Comparison of ENCODE assay signal across 16 cellular contexts in the genomic region with DNA sequence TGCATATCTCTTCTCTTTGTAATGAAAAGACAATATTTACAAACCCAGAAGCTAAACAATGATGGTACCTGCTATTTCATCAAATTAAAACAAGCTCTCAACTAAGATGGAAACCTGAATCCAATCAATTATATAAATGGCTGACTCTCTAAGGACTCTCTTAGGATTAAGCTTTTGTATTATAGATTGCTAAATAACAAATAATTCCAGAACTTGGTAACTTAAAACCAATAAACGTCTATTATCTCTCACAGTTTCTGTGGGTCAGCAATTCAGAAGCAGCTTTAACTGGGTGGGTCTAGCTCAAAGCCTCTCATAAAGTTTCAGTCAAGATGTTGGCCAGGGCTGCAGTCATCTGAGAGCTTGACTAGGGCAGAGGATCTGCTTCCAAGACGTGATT.
"Had no signal": no experiment of that assay in that cellular context is flagged by ENCODE, and none has a peak within 500 bp of the region (broad histone marks: within the 10 kb centered on the region; RNA-seq: fewer than 3 reads in every experiment).

No MANE protein-coding gene starts in this region.

- H3K27me3 ChIP-seq: heart left ventricle, ovary, right atrium auricular region, sigmoid colon, transverse colon had no signal

- H3K9me3 ChIP-seq: colonic mucosa, heart left ventricle, ovary, right atrium auricular region, sigmoid colon, thoracic aorta, transverse colon had no signal

- H3K4me3 ChIP-seq: colonic mucosa, heart left ventricle, ovary, right atrium auricular region, sigmoid colon, skin epidermis, thoracic aorta, transverse colon had no signal

- H3K4me1 ChIP-seq: colonic mucosa, right atrium auricular region, sigmoid colon, transverse colon had no signal

- H3K27ac ChIP-seq: colonic mucosa, heart left ventricle, ovary, right atrium auricular region, sigmoid colon, skin epidermis, thoracic aorta, transverse colon had no signal

- H3K36me3 ChIP-seq: colonic mucosa, heart left ventricle, ovary, right atrium auricular region, sigmoid colon, thoracic aorta, transverse colon had no signal

- DNase-seq: colonic mucosa; dermis blood vessel endothelial cell; erythroblast; heart left ventricle; hippocampal formation; naive thymus-derived CD4-positive, alpha-beta T cell; ovary; sigmoid colon; stimulated activated CD4-positive, alpha-beta T cell treated with anti-CD3 and anti-CD28 coated beads, Interleukin-2, amount 100 ng/mL, for 24 hours; stimulated activated CD4-positive, alpha-beta T cell treated with anti-CD3 and anti-CD28 coated beads, Interleukin-4, amount 100 ng/mL, for 4 hours; stimulated activated naive B cell treated with anti-CD40 and anti-IgM and Interleukin-4, amounts not matched to agents 10 μg/mL and 1 μg/mL and 100 μg/mL, for 72 hours; stimulated activated naive CD8-positive, alpha-beta T cell treated with anti-CD3 and anti-CD28 coated beads, Interleukin-15, amount 100 ng/mL, for 72 hours; transverse colon had no signal
